1 cellular context compared by ENCODE assay signal in the genomic region with DNA sequence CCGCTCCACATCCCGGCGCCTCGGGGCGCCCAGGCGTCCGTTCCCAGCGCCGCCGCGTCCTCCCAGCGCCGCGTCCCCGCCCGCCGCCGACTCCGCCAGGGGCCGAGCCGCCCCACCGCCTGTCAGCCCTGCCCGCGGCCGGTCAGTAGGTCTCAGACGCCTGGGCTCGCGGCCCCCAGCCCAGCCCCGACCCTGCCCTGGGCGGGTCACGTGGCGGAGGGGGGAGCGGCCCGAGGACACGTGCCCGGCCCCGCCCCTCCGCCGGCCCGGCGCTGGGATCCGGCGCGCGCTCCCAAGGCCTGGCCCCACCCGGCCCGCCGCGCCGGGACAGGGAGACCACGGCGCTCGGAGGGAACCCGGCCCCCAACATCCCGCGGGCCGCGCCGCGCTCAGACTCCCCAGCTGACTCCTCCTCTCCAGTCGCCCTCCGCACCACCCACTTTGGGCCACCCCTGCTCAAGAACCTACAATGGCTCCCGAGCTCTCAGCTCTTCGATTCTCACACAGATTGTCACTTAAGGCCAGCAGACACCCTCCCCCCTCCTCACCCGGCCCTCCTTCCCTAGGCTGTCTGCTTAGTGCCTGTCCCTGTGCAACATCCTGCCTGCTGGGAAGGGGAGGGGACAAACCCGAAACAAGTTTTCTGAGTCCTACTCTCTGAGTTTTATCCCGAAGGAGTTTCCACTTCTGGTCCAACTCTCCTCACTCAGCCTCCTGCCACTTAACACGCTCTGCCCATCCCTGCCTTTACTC.
TF ChIP-seq lines count a peak whose summit lies in the region.

RAB3IL1 (minus strand) TSS at position 210 of the 753 bp plus-strand sequence; CDS start at position 11, 199 bp downstream.

TF ChIP-seq in K562, 482 proteins besides CTCF, POLR2A, EP300 and RAD21 (continued from another document and continues in another):
- TF ChIP-seq ZNF398 (CRISPR knock-in tag; IDR thresholded peaks at IDR 0.05) (no peak), POLR2G (IDR thresholded peaks at IDR 0.05; ENCODE audit: low read depth, low read length) (peak; percentile 67; the same call in 1 of the 2 replicates), MLLT1 (IDR thresholded peaks at IDR 0.05) (no peak), CHD1 (IDR thresholded peaks at IDR 0.05; ENCODE audit: low read length) (peak; percentile 48), HSF4 (CRISPR knock-in tag; IDR thresholded peaks at IDR 0.05; ENCODE audit: borderline replicate concordance) (no peak), ZNF695 (CRISPR knock-in tag; IDR thresholded peaks at IDR 0.05) (no peak), NELFE (IDR thresholded peaks at IDR 0.05; ENCODE audit: insufficient read depth, insufficient read length) (no peak), CCNT2 (IDR thresholded peaks at IDR 0.05; ENCODE audit: borderline replicate concordance, extremely low read depth, insufficient read length, low read depth, low read length) (peak; percentile 81), MBD2 (IDR thresholded peaks at IDR 0.05; ENCODE audit: borderline replicate concordance, low read depth) (no peak), TRIM25 (IDR thresholded peaks at IDR 0.05; ENCODE audit: borderline replicate concordance) (no peak), CXXC5 (CRISPR knock-in tag; IDR thresholded peaks at IDR 0.05) (peak; percentile 86), ETS2 (tag; IDR thresholded peaks at IDR 0.05; ENCODE audit: borderline replicate concordance, poor library complexity, severe bottlenecking) (no peak), ZNF354B (CRISPR knock-in tag; IDR thresholded peaks at IDR 0.05) (no peak), BCL6 (CRISPR knock-in tag; IDR thresholded peaks at IDR 0.05) (no peak), HDAC2 (IDR thresholded peaks at IDR 0.05) (peak; percentile 89), TBL1XR1 (IDR thresholded peaks at IDR 0.05; ENCODE audit: low read length in 2 of 2) (no peak), ZNF436 (CRISPR knock-in tag; IDR thresholded peaks at IDR 0.05) (no peak), ZNF431 (CRISPR knock-in tag; IDR thresholded peaks at IDR 0.05) (no peak), ZNF589 (CRISPR knock-in tag; IDR thresholded peaks at IDR 0.05; ENCODE audit: low read depth) (no peak), ZNF77 (CRISPR knock-in tag; IDR thresholded peaks at IDR 0.05) (no peak), NFATC3 (IDR thresholded peaks at IDR 0.05) (no peak), HEY1 (CRISPR knock-in tag; IDR thresholded peaks at IDR 0.05; ENCODE audit: borderline replicate concordance) (no peak), ZKSCAN1 (IDR thresholded peaks at IDR 0.05; ENCODE audit: low read depth, low read length) (peak; percentile 50; the same call in 1 of the 2 replicates), ZNF57 (CRISPR knock-in tag; IDR thresholded peaks at IDR 0.05) (no peak), ZC3H4 (CRISPR knock-in tag; IDR thresholded peaks at IDR 0.05; ENCODE audit: borderline replicate concordance) (no peak), MCM2 (IDR thresholded peaks at IDR 0.05; ENCODE audit: low read depth) (no peak), ZNF124 (CRISPR knock-in tag; IDR thresholded peaks at IDR 0.05) (no peak), ZFP30 (CRISPR knock-in tag; IDR thresholded peaks at IDR 0.05; ENCODE audit: borderline replicate concordance) (no peak)
- TF ChIP-seq, protein P1, sequence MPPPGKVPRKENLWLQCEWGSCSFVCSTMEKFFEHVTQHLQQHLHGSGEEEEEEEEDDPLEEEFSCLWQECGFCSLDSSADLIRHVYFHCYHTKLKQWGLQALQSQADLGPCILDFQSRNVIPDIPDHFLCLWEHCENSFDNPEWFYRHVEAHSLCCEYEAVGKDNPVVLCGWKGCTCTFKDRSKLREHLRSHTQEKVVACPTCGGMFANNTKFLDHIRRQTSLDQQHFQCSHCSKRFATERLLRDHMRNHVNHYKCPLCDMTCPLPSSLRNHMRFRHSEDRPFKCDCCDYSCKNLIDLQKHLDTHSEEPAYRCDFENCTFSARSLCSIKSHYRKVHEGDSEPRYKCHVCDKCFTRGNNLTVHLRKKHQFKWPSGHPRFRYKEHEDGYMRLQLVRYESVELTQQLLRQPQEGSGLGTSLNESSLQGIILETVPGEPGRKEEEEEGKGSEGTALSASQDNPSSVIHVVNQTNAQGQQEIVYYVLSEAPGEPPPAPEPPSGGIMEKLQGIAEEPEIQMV (tag; conservative IDR thresholded peaks at IDR 0.05; ENCODE audit: low read depth) = no peak
- TF ChIP-seq, protein P2, sequence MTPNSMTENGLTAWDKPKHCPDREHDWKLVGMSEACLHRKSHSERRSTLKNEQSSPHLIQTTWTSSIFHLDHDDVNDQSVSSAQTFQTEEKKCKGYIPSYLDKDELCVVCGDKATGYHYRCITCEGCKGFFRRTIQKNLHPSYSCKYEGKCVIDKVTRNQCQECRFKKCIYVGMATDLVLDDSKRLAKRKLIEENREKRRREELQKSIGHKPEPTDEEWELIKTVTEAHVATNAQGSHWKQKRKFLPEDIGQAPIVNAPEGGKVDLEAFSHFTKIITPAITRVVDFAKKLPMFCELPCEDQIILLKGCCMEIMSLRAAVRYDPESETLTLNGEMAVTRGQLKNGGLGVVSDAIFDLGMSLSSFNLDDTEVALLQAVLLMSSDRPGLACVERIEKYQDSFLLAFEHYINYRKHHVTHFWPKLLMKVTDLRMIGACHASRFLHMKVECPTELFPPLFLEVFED (CRISPR knock-in tag; conservative IDR thresholded peaks at IDR 0.05) = no peak
- TF ChIP-seq, protein P3, sequence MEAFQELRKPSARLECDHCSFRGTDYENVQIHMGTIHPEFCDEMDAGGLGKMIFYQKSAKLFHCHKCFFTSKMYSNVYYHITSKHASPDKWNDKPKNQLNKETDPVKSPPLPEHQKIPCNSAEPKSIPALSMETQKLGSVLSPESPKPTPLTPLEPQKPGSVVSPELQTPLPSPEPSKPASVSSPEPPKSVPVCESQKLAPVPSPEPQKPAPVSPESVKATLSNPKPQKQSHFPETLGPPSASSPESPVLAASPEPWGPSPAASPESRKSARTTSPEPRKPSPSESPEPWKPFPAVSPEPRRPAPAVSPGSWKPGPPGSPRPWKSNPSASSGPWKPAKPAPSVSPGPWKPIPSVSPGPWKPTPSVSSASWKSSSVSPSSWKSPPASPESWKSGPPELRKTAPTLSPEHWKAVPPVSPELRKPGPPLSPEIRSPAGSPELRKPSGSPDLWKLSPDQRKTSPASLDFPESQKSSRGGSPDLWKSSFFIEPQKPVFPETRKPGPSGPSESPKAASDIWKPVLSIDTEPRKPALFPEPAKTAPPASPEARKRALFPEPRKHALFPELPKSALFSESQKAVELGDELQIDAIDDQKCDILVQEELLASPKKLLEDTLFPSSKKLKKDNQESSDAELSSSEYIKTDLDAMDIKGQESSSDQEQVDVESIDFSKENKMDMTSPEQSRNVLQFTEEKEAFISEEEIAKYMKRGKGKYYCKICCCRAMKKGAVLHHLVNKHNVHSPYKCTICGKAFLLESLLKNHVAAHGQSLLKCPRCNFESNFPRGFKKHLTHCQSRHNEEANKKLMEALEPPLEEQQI (IDR thresholded peaks at IDR 0.05) = no peak
- TF ChIP-seq, protein P4, sequence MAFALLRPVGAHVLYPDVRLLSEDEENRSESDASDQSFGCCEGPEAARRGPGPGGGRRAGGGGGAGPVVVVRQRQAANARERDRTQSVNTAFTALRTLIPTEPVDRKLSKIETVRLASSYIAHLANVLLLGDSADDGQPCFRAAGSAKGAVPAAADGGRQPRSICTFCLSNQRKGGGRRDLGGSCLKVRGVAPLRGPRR (CRISPR knock-in tag; IDR thresholded peaks at IDR 0.05) = no peak
- TF ChIP-seq, protein P5, sequence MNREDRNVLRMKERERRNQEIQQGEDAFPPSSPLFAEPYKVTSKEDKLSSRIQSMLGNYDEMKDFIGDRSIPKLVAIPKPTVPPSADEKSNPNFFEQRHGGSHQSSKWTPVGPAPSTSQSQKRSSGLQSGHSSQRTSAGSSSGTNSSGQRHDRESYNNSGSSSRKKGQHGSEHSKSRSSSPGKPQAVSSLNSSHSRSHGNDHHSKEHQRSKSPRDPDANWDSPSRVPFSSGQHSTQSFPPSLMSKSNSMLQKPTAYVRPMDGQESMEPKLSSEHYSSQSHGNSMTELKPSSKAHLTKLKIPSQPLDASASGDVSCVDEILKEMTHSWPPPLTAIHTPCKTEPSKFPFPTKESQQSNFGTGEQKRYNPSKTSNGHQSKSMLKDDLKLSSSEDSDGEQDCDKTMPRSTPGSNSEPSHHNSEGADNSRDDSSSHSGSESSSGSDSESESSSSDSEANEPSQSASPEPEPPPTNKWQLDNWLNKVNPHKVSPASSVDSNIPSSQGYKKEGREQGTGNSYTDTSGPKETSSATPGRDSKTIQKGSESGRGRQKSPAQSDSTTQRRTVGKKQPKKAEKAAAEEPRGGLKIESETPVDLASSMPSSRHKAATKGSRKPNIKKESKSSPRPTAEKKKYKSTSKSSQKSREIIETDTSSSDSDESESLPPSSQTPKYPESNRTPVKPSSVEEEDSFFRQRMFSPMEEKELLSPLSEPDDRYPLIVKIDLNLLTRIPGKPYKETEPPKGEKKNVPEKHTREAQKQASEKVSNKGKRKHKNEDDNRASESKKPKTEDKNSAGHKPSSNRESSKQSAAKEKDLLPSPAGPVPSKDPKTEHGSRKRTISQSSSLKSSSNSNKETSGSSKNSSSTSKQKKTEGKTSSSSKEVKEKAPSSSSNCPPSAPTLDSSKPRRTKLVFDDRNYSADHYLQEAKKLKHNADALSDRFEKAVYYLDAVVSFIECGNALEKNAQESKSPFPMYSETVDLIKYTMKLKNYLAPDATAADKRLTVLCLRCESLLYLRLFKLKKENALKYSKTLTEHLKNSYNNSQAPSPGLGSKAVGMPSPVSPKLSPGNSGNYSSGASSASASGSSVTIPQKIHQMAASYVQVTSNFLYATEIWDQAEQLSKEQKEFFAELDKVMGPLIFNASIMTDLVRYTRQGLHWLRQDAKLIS (CRISPR knock-in tag; IDR thresholded peaks at IDR 0.05) = 0 out of 2 replicates have a peak, but pooled peaks have one; percentile 39
- TF ChIP-seq, protein P6, sequence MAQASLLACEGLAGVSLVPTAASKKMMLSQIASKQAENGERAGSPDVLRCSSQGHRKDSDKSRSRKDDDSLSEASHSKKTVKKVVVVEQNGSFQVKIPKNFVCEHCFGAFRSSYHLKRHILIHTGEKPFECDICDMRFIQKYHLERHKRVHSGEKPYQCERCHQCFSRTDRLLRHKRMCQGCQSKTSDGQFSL (CRISPR knock-in tag; IDR thresholded peaks at IDR 0.05) = peak; percentile 89
- TF ChIP-seq, protein P6 (tag; IDR thresholded peaks at IDR 0.05) = peak in 1 of 2 experiments; percentile 77; a peak in 2 of 4 replicates
- TF ChIP-seq, protein P7, sequence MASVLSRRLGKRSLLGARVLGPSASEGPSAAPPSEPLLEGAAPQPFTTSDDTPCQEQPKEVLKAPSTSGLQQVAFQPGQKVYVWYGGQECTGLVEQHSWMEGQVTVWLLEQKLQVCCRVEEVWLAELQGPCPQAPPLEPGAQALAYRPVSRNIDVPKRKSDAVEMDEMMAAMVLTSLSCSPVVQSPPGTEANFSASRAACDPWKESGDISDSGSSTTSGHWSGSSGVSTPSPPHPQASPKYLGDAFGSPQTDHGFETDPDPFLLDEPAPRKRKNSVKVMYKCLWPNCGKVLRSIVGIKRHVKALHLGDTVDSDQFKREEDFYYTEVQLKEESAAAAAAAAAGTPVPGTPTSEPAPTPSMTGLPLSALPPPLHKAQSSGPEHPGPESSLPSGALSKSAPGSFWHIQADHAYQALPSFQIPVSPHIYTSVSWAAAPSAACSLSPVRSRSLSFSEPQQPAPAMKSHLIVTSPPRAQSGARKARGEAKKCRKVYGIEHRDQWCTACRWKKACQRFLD (CRISPR knock-in tag; IDR thresholded peaks at IDR 0.05) = no peak
